Comparison of ENCODE assay signal across 1 cellular context in the genomic region with DNA sequence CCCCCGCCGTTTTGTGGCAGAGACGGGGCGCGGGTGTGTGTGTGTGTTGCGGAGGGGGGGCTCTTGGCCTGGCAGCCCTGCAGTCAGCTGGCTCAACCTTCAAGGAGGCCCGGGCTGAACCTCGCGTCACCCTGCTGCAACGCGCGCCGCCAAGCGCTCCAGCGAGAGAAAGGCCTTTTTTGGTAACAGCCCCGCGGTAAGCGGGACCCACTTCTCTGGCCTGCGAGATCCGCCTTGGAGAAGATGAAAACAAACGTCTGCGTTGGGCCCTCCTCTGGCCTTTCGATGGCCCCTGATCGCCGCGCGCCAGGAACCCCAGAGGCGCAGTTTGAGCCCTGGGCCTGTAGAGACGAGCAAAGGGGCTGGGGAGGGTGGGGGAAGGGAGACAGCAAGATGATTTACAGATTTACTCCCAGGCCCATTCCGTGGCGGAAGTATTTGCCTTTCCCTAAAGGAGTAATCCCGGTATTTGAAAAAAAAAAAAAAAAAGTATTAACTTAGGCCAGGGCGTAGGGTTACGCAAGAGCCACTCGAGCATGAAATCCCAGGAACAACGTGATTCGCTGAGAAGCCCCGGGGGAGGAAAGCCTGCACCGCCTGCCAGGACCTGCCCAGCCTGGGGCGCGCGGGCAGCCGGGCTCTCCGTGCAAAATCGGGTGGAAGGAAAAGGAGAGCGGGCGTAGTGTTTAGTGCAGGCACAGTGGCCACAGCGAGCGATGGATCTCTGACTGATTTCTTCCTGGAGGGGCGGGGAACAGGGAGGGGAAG.
TF ChIP-seq lines count a peak whose summit lies in the region.

No MANE protein-coding gene starts in this region.

TF ChIP-seq in A549, 52 proteins besides CTCF, POLR2A, EP300 and RAD21 (continued from another document):
- TF ChIP-seq ELK1 (IDR thresholded peaks at IDR 0.05; ENCODE audit: low read depth, low read length) (no peak), POLR2AphosphoS2 (conservative IDR thresholded peaks at IDR 0.05; ENCODE audit: low read length) (no peak), E2F6 (IDR thresholded peaks at IDR 0.05; ENCODE audit: borderline replicate concordance, low read depth) (peak; percentile 12; the same call in 1 of the 2 replicates), FOSL2 (IDR thresholded peaks at IDR 0.05) (no peak), FOSL2 (CRISPR knock-in tag; IDR thresholded peaks at IDR 0.05) (no peak), HEYL (CRISPR knock-in tag; IDR thresholded peaks at IDR 0.05) (no peak), CHD4 (IDR thresholded peaks at IDR 0.05; ENCODE audit: borderline replicate concordance) (no peak), HOXA7 (CRISPR knock-in tag; IDR thresholded peaks at IDR 0.05) (no peak; the same call in 1 of the 2 replicates), FOSB (CRISPR knock-in tag; IDR thresholded peaks at IDR 0.05) (peak; percentile 66; the same call in 1 of the 2 replicates), CBX8 (IDR thresholded peaks at IDR 0.05) (no peak), GATA3 (IDR thresholded peaks at IDR 0.05; ENCODE audit: borderline replicate concordance) (no peak; the same call in none of the 2 replicates), JUNB (IDR thresholded peaks at IDR 0.05) (peak; percentile 34; the same call in 1 of the 2 replicates), TFCP2L1 (CRISPR knock-in tag; IDR thresholded peaks at IDR 0.05) (no peak), KDM1A (IDR thresholded peaks at IDR 0.05; ENCODE audit: low read depth) (no peak), BHLHE40 (IDR thresholded peaks at IDR 0.05; ENCODE audit: low read depth, low read length) (no peak), SREBF2 (IDR thresholded peaks at IDR 0.05) (no peak), RARB (CRISPR knock-in tag; IDR thresholded peaks at IDR 0.05) (peak; percentile 78), PHF8 (IDR thresholded peaks at IDR 0.05; ENCODE audit: borderline replicate concordance, low read depth) (no peak), HOXB13 (CRISPR knock-in tag; IDR thresholded peaks at IDR 0.05; ENCODE audit: low read depth) (peak; percentile 83; the same call in 1 of the 2 replicates), MAZ (IDR thresholded peaks at IDR 0.05; ENCODE audit: borderline replicate concordance, low read depth, low read length) (0 out of 2 replicates have a peak, but pooled peaks have one; percentile 15), MAFK (IDR thresholded peaks at IDR 0.05; ENCODE audit: partially characterized antibody) (no peak), NPAS2 (CRISPR knock-in tag; IDR thresholded peaks at IDR 0.05; ENCODE audit: borderline replicate concordance) (no peak), RFX5 (IDR thresholded peaks at IDR 0.05) (no peak), BCL3 (IDR thresholded peaks at IDR 0.05) (peak; percentile 80; the same call in 2 of the 3 replicates), ZFP36 (IDR thresholded peaks at IDR 0.05; ENCODE audit: borderline replicate concordance, partially characterized antibody) (no peak), CBX2 (IDR thresholded peaks at IDR 0.05; ENCODE audit: borderline replicate concordance, low read depth) (no peak), ESRRA (IDR thresholded peaks at IDR 0.05; ENCODE audit: borderline replicate concordance, low read length) (no peak), SMC3 (IDR thresholded peaks at IDR 0.05) (peak; percentile 48; the same call in 2 of the 3 replicates), TP53 (CRISPR knock-in tag; IDR thresholded peaks at IDR 0.05) (peak; percentile 79; the same call in 1 of the 2 replicates), FOXS1 (CRISPR knock-in tag; IDR thresholded peaks at IDR 0.05) (no peak), JUN (IDR thresholded peaks at IDR 0.05) (peak; percentile 84 to 85), ZC3H11A (IDR thresholded peaks at IDR 0.05) (no peak), CHD2 (IDR thresholded peaks at IDR 0.05; ENCODE audit: low read length, partially characterized antibody) (peak; percentile 69), KDM5A (IDR thresholded peaks at IDR 0.05) (no peak), HOXB5 (CRISPR knock-in tag; IDR thresholded peaks at IDR 0.05) (0 out of 2 replicates have a peak, but pooled peaks have one; percentile 74), HDAC2 (IDR thresholded peaks at IDR 0.05) (no peak), HMGXB4 (CRISPR knock-in tag; IDR thresholded peaks at IDR 0.05; ENCODE audit: borderline replicate concordance) (no peak), NR3C1 (IDR thresholded peaks at IDR 0.05) (no peak), CEBPB (IDR thresholded peaks at IDR 0.05) (peak; percentile 97 to 99)
- TF ChIP-seq, protein P1, sequence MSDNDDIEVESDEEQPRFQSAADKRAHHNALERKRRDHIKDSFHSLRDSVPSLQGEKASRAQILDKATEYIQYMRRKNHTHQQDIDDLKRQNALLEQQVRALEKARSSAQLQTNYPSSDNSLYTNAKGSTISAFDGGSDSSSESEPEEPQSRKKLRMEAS (IDR thresholded peaks at IDR 0.05) = peak; percentile 74
